In genomic region chr9:126410229-126410628, GRCh38 we compare ENCODE assay signal across 23 cellular contexts.
"Had no signal": no experiment of that assay in that cellular context is flagged by ENCODE, and none has a peak within 500 bp of the region (broad histone marks: within the 10 kb centered on the region; RNA-seq: fewer than 3 reads in every experiment).

No MANE protein-coding gene starts in this region.

- ATAC-seq: activated CD4-positive, alpha-beta T cell treated with anti-CD3 and anti-CD28 coated beads for 36 hours; foreskin keratinocyte; WTC11 had no signal

- FAIRE-seq: colon had no signal

- H3K4me3 ChIP-seq: dorsolateral prefrontal cortex, lung, tibial nerve, vagina had no signal

- H3K4me3 Mint-ChIP-seq: activated CD4-positive, alpha-beta memory T cell treated with anti-CD3 and anti-CD28 coated beads, Interleukin-2, amount 10 ng/mL, durations not matched to agents 7 days and 5 days; activated CD4-positive, alpha-beta T cell treated with anti-CD3 and anti-CD28 coated beads for 36 hours; brain; endodermal cell; nephron; WTC11 had no signal

- H3K27ac Mint-ChIP-seq: endodermal cell, nephron, WTC11 had no signal

- H3K9me3 Mint-ChIP-seq: activated CD4-positive, alpha-beta memory T cell treated with anti-CD3 and anti-CD28 coated beads, Interleukin-2, amount 10 ng/mL, durations not matched to agents 7 days and 5 days; brain; endodermal cell; nephron; WTC11 had no signal

- H3K27ac ChIP-seq: foreskin keratinocyte, tibial nerve, vagina had no signal

- H3K27me3 ChIP-seq: dorsolateral prefrontal cortex, foreskin keratinocyte, tibial nerve, vagina had no signal

- H3K9me3 ChIP-seq: tibial nerve, vagina had no signal

- H3K36me3 Mint-ChIP-seq: WTC11 had no signal

- DNase-seq: activated CD4-positive, alpha-beta memory T cell treated with anti-CD3 and anti-CD28 coated beads, Interleukin-2, amount 10 ng/mL, durations not matched to agents 7 days and 5 days; activated CD4-positive, alpha-beta T cell treated with anti-CD3 and anti-CD28 coated beads for 36 hours; activated CD8-positive, alpha-beta memory T cell treated with anti-CD3 and anti-CD28 coated beads, Interleukin-2, amount 50 U/mL, for 4 hours; activated effector memory CD4-positive, alpha-beta T cell treated with Interleukin-2 at 50 U/mL for 16 hours; activated T-cell treated with anti-CD3 and anti-CD28 coated beads, Interleukin-2, amount 50 U/mL, for 48 hours; anterior cingulate cortex; caudate nucleus; endodermal cell; foreskin keratinocyte; hippocampal formation; islet precursor cell; occipital lobe; stimulated activated CD4-positive, alpha-beta T cell treated with anti-CD3 and anti-CD28 coated beads, Interleukin-1b, Interleukin-23, amount 100 ng/mL, for 48 hours; stimulated activated CD8-positive, alpha-beta memory T cell treated with anti-CD3 and anti-CD28 coated beads, Interleukin-4, amount 100 ng/mL, for 48 hours; stimulated activated naive CD4-positive, alpha-beta T cell treated with Interleukin-2 at 50 U/mL for 16 hours had no signal

- H3K27me3 Mint-ChIP-seq: activated CD4-positive, alpha-beta memory T cell treated with anti-CD3 and anti-CD28 coated beads, Interleukin-2, amount 10 ng/mL, durations not matched to agents 7 days and 5 days; activated CD4-positive, alpha-beta T cell treated with anti-CD3 and anti-CD28 coated beads for 36 hours had no signal

- H3K4me1 ChIP-seq: foreskin keratinocyte had no signal
